In genomic region chr2:32289165-32290054, GRCh38 we compare ENCODE assay signal across 9 cellular contexts. TPM values are rescaled to one million over a fixed set of nuclear protein-coding genes. Genes with fewer than 3 reads are reported as not detected.
DNase-seq lines count a peak whose midpoint lies in the region; ATAC-seq, FAIRE-seq and TF ChIP-seq lines count a peak whose summit lies in the region.
"Had no signal": no experiment of that assay in that cellular context is flagged by ENCODE, and none has a peak within 500 bp of the region (broad histone marks: within the 10 kb centered on the region; RNA-seq: fewer than 3 reads in every experiment).

No MANE protein-coding gene starts in this region.

- H4K20me1 ChIP-seq in KMS-11 (ENCODE audit: insufficient read depth) = no peaks in the 10 kb centered on the region

- no peak overlapping the region for H3K23ac ChIP-seq in mesenchymal stem cell (ENCODE audit: low read length in 2 of 2)

- TF ChIP-seq CTCF in KMS-11 (conservative IDR thresholded peaks at IDR 0.05; ENCODE audit: low read depth, low read length) (no peak), astrocyte of the spinal cord (IDR thresholded peaks at IDR 0.05; ENCODE audit: low read depth, low read length) (no peak), D721Med (IDR thresholded peaks at IDR 0.05; ENCODE audit: insufficient read depth, missing control alignments) (no peak)

- in situ Hi-C loops in astrocyte of the spinal cord (cut with HindIII; ENCODE audit: low sequenced_read_pairs) = no loop called here

- no peaks in the 10 kb centered on the region for H3K9me3 ChIP-seq in mesenchymal stem cell (ENCODE audit: control insufficient read depth, low read length)
- H3K9me3 ChIP-seq: stomach had no signal

- H2AFZ ChIP-seq in KMS-11 (ENCODE audit: low read depth) (no peak overlapping the region), mesenchymal stem cell (ENCODE audit: low read depth, low read length) (no peak overlapping the region)

- no peak for ATAC-seq in GM19035 (IDR thresholded peaks at IDR 0.05; ENCODE audit: unreplicated experiment)

- no peak overlapping the region for H4K91ac ChIP-seq in mesenchymal stem cell (ENCODE audit: low read length)

- DNase-seq in CD1c-positive myeloid dendritic cell (ENCODE audit: extremely low spot score) = peak; percentile 82
- DNase-seq in astrocyte of the spinal cord (ENCODE audit: low read depth, low spot score) = peak; percentile 40
- peak; percentile 87 for DNase-seq in mesenchymal stem cell
- no peak for DNase-seq in NCI-H1436 treated with DMSO at 0.1 percent for 48 hours (lab: John Stamatoyannopoulos, UW)
- DNase-seq in HTR-8/SVneo (ENCODE audit: insufficient read length, low spot score) = no peak
- no peak for DNase-seq in D721Med (ENCODE audit: insufficient read length, low spot score)
- DNase-seq: stomach had no signal

- H2BK5ac ChIP-seq in mesenchymal stem cell (ENCODE audit: low read depth, low read length, poor library complexity, severe bottlenecking) = no peak overlapping the region

- H2AK5ac ChIP-seq in mesenchymal stem cell (ENCODE audit: low read length, severe bottlenecking) = no peak overlapping the region

- no peak overlapping the region for H3K4ac ChIP-seq in mesenchymal stem cell (ENCODE audit: low read depth in 1 of 2, low read length in 2 of 2)

- no peak overlapping the region for H2BK12ac ChIP-seq in mesenchymal stem cell (ENCODE audit: low read length in 2 of 2)

- H3K36me3 ChIP-seq in KMS-11 (ENCODE audit: insufficient read depth) = no peaks in the 10 kb centered on the region
- peaks cover 11 to 19% of the 10 kb centered on the region in 2 experiments for H3K36me3 ChIP-seq in mesenchymal stem cell (ENCODE audit: control insufficient read depth in 1 of 2, insufficient read depth in 2 of 2, low read depth in 1 of 2, low read length in 2 of 2)

- 0 out of 2 replicates have a peak overlapping the region, but pooled peaks have one; percentile 7 for H3K27ac ChIP-seq in KMS-11
- H3K27ac ChIP-seq in mesenchymal stem cell (ENCODE audit: low read length, poor library complexity, severe bottlenecking) = no peak overlapping the region

- H3K4me2 ChIP-seq in KMS-11 = no peak overlapping the region
- H3K4me2 ChIP-seq in mesenchymal stem cell (ENCODE audit: low read length, poor library complexity, severe bottlenecking) = no peak overlapping the region

- H3K18ac ChIP-seq in mesenchymal stem cell (ENCODE audit: low read depth in 1 of 2, low read length in 2 of 2) = no peak overlapping the region

- H3K79me1 ChIP-seq in mesenchymal stem cell (replicated peaks; ENCODE audit: low read length, poor library complexity, severe bottlenecking) = peaks cover 8% of the 10 kb centered on the region

- no peak overlapping the region for H3K14ac ChIP-seq in mesenchymal stem cell (ENCODE audit: low read length in 2 of 2)

- no peak overlapping the region for H4K8ac ChIP-seq in mesenchymal stem cell (ENCODE audit: low read length)

- no peak overlapping the region for H2BK15ac ChIP-seq in mesenchymal stem cell (ENCODE audit: low read depth, poor library complexity, severe bottlenecking)

- WGBS in mesenchymal stem cell = 41% methylated on average over 3 of the region's 5 CpGs

- H3K27me3 ChIP-seq in KMS-11 (ENCODE audit: insufficient read depth, low read depth) = no peaks in the 10 kb centered on the region
- H3K27me3 ChIP-seq in mesenchymal stem cell (ENCODE audit: control insufficient read depth in 1 of 2, insufficient read depth in 1 of 2, low read length in 2 of 2) = no peaks in the 10 kb centered on the region
- H3K27me3 ChIP-seq: stomach had no signal

- peaks cover 40% of the 10 kb centered on the region for H3K79me2 ChIP-seq in KMS-11 (ENCODE audit: insufficient read depth, low read depth)

- H3K9ac ChIP-seq in KMS-11 (no peak overlapping the region), mesenchymal stem cell (ENCODE audit: low read length) (peak overlapping the region; percentile 34)

- no peak overlapping the region for H2BK120ac ChIP-seq in mesenchymal stem cell (ENCODE audit: low read depth, low read length)

- H3K4me3 ChIP-seq in KMS-11 (IDR thresholded peaks at IDR 0.05; ENCODE audit: insufficient read depth, low read depth, low read length) = no peak overlapping the region
- no peak overlapping the region for H3K4me3 ChIP-seq in astrocyte of the spinal cord (ENCODE audit: low read depth, low read length)
- H3K4me3 ChIP-seq in mesenchymal stem cell (ENCODE audit: insufficient read depth in 1 of 2, low read depth in 1 of 2, low read length in 2 of 2) = no peak overlapping the region
- H3K4me3 ChIP-seq: stomach had no signal

- H3K4me1 ChIP-seq in KMS-11 (ENCODE audit: low read depth, poor library complexity, severe bottlenecking) (peaks cover 4% of the 10 kb centered on the region), mesenchymal stem cell (ENCODE audit: control insufficient read depth, insufficient read depth, low read depth, low read length) (peaks cover 5% of the 10 kb centered on the region)

- FAIRE-seq in HTR-8/SVneo (lab: Jason Lieb, UNC) (no peak), D721Med (lab: Jason Lieb, UNC) (no peak)

RNA-seq across cellular contexts. Expression of gene YIPF4, which starts 11.7 kb away (rescaled TPM):
- 12.6 TPM for polyA plus RNA-seq in mesenchymal stem cell (2013, experiment 1 of 2)
- polyA plus RNA-seq in mesenchymal stem cell (2013, experiment 2 of 2) = 13.0 TPM

RNA-seq across cellular contexts. Expression of gene NLRC4, which starts 24.7 kb away (rescaled TPM):
- not detected for polyA plus RNA-seq in mesenchymal stem cell (2013, experiment 1 of 2)
- 0.03 TPM for polyA plus RNA-seq in mesenchymal stem cell (2013, experiment 2 of 2)

Comparison
In these comparisons a context has a peak if more than half of its experiments do, and no peak if none do; other contexts are left out.
1. DNase-seq: peak in CD1c-positive myeloid dendritic cell (single experiment), astrocyte of the spinal cord (single experiment) and mesenchymal stem cell (single experiment); none in NCI-H1436 treated with DMSO at 0.1 percent for 48 hours (single experiment), HTR-8/SVneo (single experiment) and D721Med (single experiment).